Comparison of ENCODE assay signal across 16 cellular contexts in genomic region chr7:4801839-4802231, GRCh38. TPM values are rescaled to one million over a fixed set of nuclear protein-coding genes. Genes with fewer than 3 reads are reported as not detected.
A peak's percentile ranks its signal among the peaks of the same experiment; 100 is the strongest.
DNase-seq lines count a peak whose midpoint lies in the region; ATAC-seq and TF ChIP-seq lines count a peak whose summit lies in the region.
"Had no signal": no experiment of that assay in that cellular context is flagged by ENCODE, and none has a peak within 500 bp of the region (broad histone marks: within the 10 kb centered on the region; RNA-seq: fewer than 3 reads in every experiment).

No MANE protein-coding gene starts in this region.

- H3K27me3 Mint-ChIP-seq in activated CD4-positive, alpha-beta T cell treated with anti-CD3 and anti-CD28 coated beads, Interleukin-2, amount 10 ng/mL, durations not matched to agents 24 days and 14 days: peaks cover 3% of the 10 kb centered on the region
- peaks cover 8% of the 10 kb centered on the region for H3K27me3 Mint-ChIP-seq in type B pancreatic cell
- H3K27me3 Mint-ChIP-seq: CD4-positive, alpha-beta memory T cell had no signal

- 89% methylated on average over 18 of the region's 18 CpGs for WGBS in right cardiac atrium

- H3K4me1 Mint-ChIP-seq in activated CD4-positive, alpha-beta T cell treated with anti-CD3 and anti-CD28 coated beads, Interleukin-2, amount 10 ng/mL, durations not matched to agents 24 days and 14 days: no peaks in the 10 kb centered on the region
- H3K4me1 Mint-ChIP-seq in type B pancreatic cell (ENCODE audit: unreplicated experiment): no peaks in the 10 kb centered on the region

- no peaks in the 10 kb centered on the region for H3K36me3 Mint-ChIP-seq in activated CD4-positive, alpha-beta T cell treated with anti-CD3 and anti-CD28 coated beads, Interleukin-2, amount 10 ng/mL, durations not matched to agents 24 days and 14 days (ENCODE audit: low read depth)
- no peaks in the 10 kb centered on the region for H3K36me3 Mint-ChIP-seq in type B pancreatic cell
- H3K36me3 Mint-ChIP-seq: CD4-positive, alpha-beta memory T cell; IgD-negative memory B cell had no signal

- H3K36me3 ChIP-seq in RWPE2 (ENCODE audit: low read depth) (no peaks in the 10 kb centered on the region), lower lobe of right lung (no peaks in the 10 kb centered on the region)

- H3K4me3 Mint-ChIP-seq in activated CD4-positive, alpha-beta T cell treated with anti-CD3 and anti-CD28 coated beads, Interleukin-2, amount 10 ng/mL, durations not matched to agents 24 days and 14 days: no peak overlapping the region
- H3K4me3 Mint-ChIP-seq in type B pancreatic cell: no peak overlapping the region
- H3K4me3 Mint-ChIP-seq: CD4-positive, alpha-beta memory T cell; IgD-negative memory B cell had no signal

- intact Hi-C loops in right cardiac atrium (cut with DNase I) (no loop called here), cardiac septum (cut with DNase I) (no loop called here), lower lobe of right lung (cut with DNase I) (no loop called here)
- intact Hi-C loops in activated CD4-positive, alpha-beta T cell treated with anti-CD3 and anti-CD28 coated beads, Interleukin-2, amount 10 ng/mL, durations not matched to agents 24 days and 14 days (cut with micrococcal nuclease): no loop called here

- no peaks in the 10 kb centered on the region for H3K27me3 ChIP-seq in right cardiac atrium (ENCODE audit: control insufficient read depth, insufficient read depth)
- H3K27me3 ChIP-seq in RWPE2 (ENCODE audit: insufficient read depth, poor library complexity, severe bottlenecking): peaks cover 7% of the 10 kb centered on the region
- no peaks in the 10 kb centered on the region for H3K27me3 ChIP-seq in lower lobe of right lung (ENCODE audit: low read depth)

- H3K27ac ChIP-seq in right cardiac atrium (ENCODE audit: low read length): no peak overlapping the region
- H3K27ac ChIP-seq in RWPE2 (ENCODE audit: poor library complexity, severe bottlenecking): no peak overlapping the region
- H3K27ac ChIP-seq in lower lobe of right lung: no peak overlapping the region
- H3K27ac ChIP-seq: C4-2B, GM23248, HL-60 had no signal

- H3K4me3 ChIP-seq in right cardiac atrium (ENCODE audit: low read length) (no peak overlapping the region), RWPE2 (ENCODE audit: severe bottlenecking) (no peak overlapping the region), lower lobe of right lung (no peak overlapping the region)
- H3K4me3 ChIP-seq: GM23248 had no signal

- H3K4me1 ChIP-seq in right cardiac atrium (ENCODE audit: control insufficient read depth, insufficient read depth, low read length): no peaks in the 10 kb centered on the region
- no peaks in the 10 kb centered on the region for H3K4me1 ChIP-seq in RWPE2 (ENCODE audit: insufficient read depth, poor library complexity, severe bottlenecking)
- no peaks in the 10 kb centered on the region for H3K4me1 ChIP-seq in lower lobe of right lung

- ATAC-seq in right cardiac atrium: no peak
- no peak for ATAC-seq in RWPE2 (ENCODE audit: low read depth)
- no peak for ATAC-seq in lower lobe of right lung

- no peak overlapping the region for H3K27ac Mint-ChIP-seq in activated CD4-positive, alpha-beta T cell treated with anti-CD3 and anti-CD28 coated beads, Interleukin-2, amount 10 ng/mL, durations not matched to agents 24 days and 14 days
- no peak overlapping the region for H3K27ac Mint-ChIP-seq in type B pancreatic cell
- H3K27ac Mint-ChIP-seq: CD4-positive, alpha-beta memory T cell had no signal

- DNase-seq in right cardiac atrium (peak in 2 of 3 donors; percentile 52 to 63), cardiac septum (ENCODE audit: low spot score) (no peak), DMS53 (lab: John Stamatoyannopoulos, UW) (peak; percentile 46), RWPE2 (ENCODE audit: low spot score) (peak; percentile 55), lower lobe of right lung (peak; percentile 38), midbrain (lab: John Stamatoyannopoulos, UW) (no peak), type B pancreatic cell (ENCODE audit: extremely low spot score, unreplicated experiment) (no peak)
- DNase-seq in activated CD4-positive, alpha-beta T cell treated with anti-CD3 and anti-CD28 coated beads, Interleukin-2, amount 10 ng/mL, durations not matched to agents 24 days and 14 days: no peak
- DNase-seq: AML-193; CD4-positive, alpha-beta memory T cell; DMS153; GF-D8; GM23248 had no signal

- no peaks in the 10 kb centered on the region for H3K9me3 ChIP-seq in right cardiac atrium (ENCODE audit: control insufficient read depth, low read length)
- H3K9me3 ChIP-seq in RWPE2 (ENCODE audit: severe bottlenecking): no peaks in the 10 kb centered on the region
- no peaks in the 10 kb centered on the region for H3K9me3 ChIP-seq in lower lobe of right lung

- TF ChIP-seq CTCF in RWPE2 (IDR thresholded peaks at IDR 0.05; ENCODE audit: poor library complexity, severe bottlenecking) (no peak), lower lobe of right lung (IDR thresholded peaks at IDR 0.05) (no peak), type B pancreatic cell (conservative IDR thresholded peaks at IDR 0.05) (no peak)

- H3K9me3 Mint-ChIP-seq in activated CD4-positive, alpha-beta T cell treated with anti-CD3 and anti-CD28 coated beads, Interleukin-2, amount 10 ng/mL, durations not matched to agents 24 days and 14 days: no peaks in the 10 kb centered on the region
- H3K9me3 Mint-ChIP-seq in type B pancreatic cell: no peaks in the 10 kb centered on the region
- H3K9me3 Mint-ChIP-seq: CD4-positive, alpha-beta memory T cell; IgD-negative memory B cell had no signal

RNA-seq across cellular contexts. Expression of gene AP5Z1, which starts 26.4 kb away (rescaled TPM):
- 10 to 100 TPM; 10.5 to 17.3 (median 15.2) TPM for total RNA-seq in right cardiac atrium
- 12.4 TPM for polyA plus RNA-seq in right cardiac atrium
- total RNA-seq in cardiac septum: 15.9 TPM
- total RNA-seq in lower lobe of right lung: 50.4 TPM
- 42.2 and 44.4 TPM in 2 replicates for total RNA-seq in activated CD4-positive, alpha-beta T cell treated with anti-CD3 and anti-CD28 coated beads, Interleukin-2, amount 10 ng/mL, durations not matched to agents 24 days and 14 days
- total RNA-seq in type B pancreatic cell (ENCODE audit: low replicate concordance): 36.9 and 53.2 TPM in 2 replicates

RNA-seq across cellular contexts. Expression of gene PAPOLB, which starts 60.0 kb away (rescaled TPM):
- total RNA-seq in right cardiac atrium: under 1 TPM; 0.23 to 0.39 (median 0.30) TPM
- polyA plus RNA-seq in right cardiac atrium: 0.16 TPM
- total RNA-seq in cardiac septum: 0.05 TPM
- total RNA-seq in lower lobe of right lung: 0.24 TPM
- total RNA-seq in activated CD4-positive, alpha-beta T cell treated with anti-CD3 and anti-CD28 coated beads, Interleukin-2, amount 10 ng/mL, durations not matched to agents 24 days and 14 days: not detected in 2 replicates
- 0.07 and 0.56 TPM in 2 replicates for total RNA-seq in type B pancreatic cell (ENCODE audit: low replicate concordance)
- total RNA-seq: CD4-positive, alpha-beta memory T cell had no signal
- polyA plus RNA-seq: CD4-positive, alpha-beta memory T cell; GM23248; IgD-negative memory B cell had no signal

Comparison
In these comparisons a context has a peak if more than half of its experiments do, and no peak if none do; other contexts are left out.
1. DNase-seq: peak in right cardiac atrium (2 of 3), DMS53 (single experiment), RWPE2 (single experiment) and lower lobe of right lung (single experiment); none in cardiac septum (single experiment), activated CD4-positive, alpha-beta T cell treated with anti-CD3 and anti-CD28 coated beads, Interleukin-2, amount 10 ng/mL, durations not matched to agents 24 days and 14 days (single experiment), midbrain (single experiment) and type B pancreatic cell (single experiment).